ENCODE assay signal across 17 cellular contexts in the genomic region with DNA sequence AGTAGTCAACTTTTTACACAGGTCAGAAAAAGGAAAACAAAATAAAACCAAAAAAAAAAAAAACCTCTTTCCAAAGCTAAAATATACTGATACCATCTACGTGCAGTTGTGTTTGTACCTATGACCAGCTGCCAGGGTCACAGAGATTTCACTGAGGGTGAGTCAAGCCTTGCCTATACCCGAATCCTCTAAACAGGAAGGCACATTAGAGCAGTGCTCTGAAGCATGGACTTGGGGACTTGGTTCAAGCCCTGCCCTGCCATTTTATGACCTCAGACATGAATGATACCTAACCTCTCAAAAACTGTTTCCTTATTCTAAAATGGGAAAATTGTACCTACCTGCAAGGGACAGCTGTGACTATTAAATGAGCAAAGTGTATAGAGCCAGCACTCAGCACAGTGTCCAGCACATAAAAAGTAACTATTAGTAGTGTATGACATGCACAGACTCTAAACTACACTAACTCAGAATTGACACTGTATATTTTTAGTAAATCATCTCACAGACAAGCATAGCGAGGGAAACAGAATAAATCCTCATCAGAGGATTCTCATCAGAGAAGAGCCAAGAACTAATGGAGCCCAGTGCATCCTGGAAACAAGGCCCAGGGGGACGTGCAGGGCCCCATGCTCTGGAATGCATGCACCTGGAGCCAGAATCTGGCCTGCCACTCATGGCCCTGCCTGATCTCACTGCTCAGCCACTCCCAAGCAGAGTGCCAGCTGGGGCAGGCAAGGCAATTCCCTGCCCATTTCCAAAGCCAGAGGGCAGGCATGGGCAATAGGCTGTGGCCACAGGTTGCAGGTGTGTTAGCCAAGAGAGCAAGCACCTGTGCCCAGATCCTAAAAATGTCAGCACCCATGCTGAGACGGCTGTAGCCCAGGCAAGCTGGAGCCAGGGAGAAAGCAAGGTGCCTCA. TPM values are rescaled to one million over a fixed set of nuclear protein-coding genes. Genes with fewer than 3 reads are reported as not detected.
DNase-seq lines count a peak whose midpoint lies in the region; ATAC-seq and TF ChIP-seq lines count a peak whose summit lies in the region.
"Had no signal": no experiment of that assay in that cellular context is flagged by ENCODE, and none has a peak within 500 bp of the region (broad histone marks: within the 10 kb centered on the region; RNA-seq: fewer than 3 reads in every experiment).

No MANE protein-coding gene starts in this region.

- no peak for DNase-seq in HCT116 (ENCODE audit: low read depth, low spot score)
- DNase-seq in body of pancreas, result peak; percentile 34 to 64 (median 52)
- peak; percentile 59 for DNase-seq in kidney tubule cell (ENCODE audit: low spot score)
- peak; percentile 31 to 74 for DNase-seq in psoas muscle
- no peak for DNase-seq in CD1c-positive myeloid dendritic cell (ENCODE audit: extremely low spot score)
- no peak for DNase-seq in H9
- DNase-seq in NCI-H82 (lab: John Stamatoyannopoulos, UW), result no peak
- DNase-seq: activated T-cell treated with anti-CD3 and anti-CD28 coated beads for 4 hours, erythroblast, IMR-90, NCI-H187, NCI-H526 treated with DMSO at 0.1 percent for 48 hours, occipital lobe, tibial artery had no signal

- RAD21 ChIA-PET in HCT116 (lab: Charles Lee; ENCODE audit: low non-redundant PET in 1 of 2, low total read pairs in 2 of 2, uncharacterized antibody in 2 of 2, unreplicated experiment in 2 of 2), result interaction anchor here in 1 of 2 experiments (0.7 kb wide), 1 partner anchor 19 kb away, joined by 3 read pairs; no protein-coding TSS in a partner anchor

- ATAC-seq in HCT116, result peak; percentile 34; the same call in 1 of the 2 replicates
- ATAC-seq in body of pancreas, result peak; percentile 68
- ATAC-seq in psoas muscle, result peak; percentile 77 to 84 (median 80)

- no peak overlapping the region for H3K4ac ChIP-seq in H9 (ENCODE audit: low read depth, low read length)

- CTCF ChIA-PET in HCT116 (lab: Charles Lee), result no interaction called here

- no peaks in the 10 kb centered on the region for H3K79me1 ChIP-seq in H9 (ENCODE audit: insufficient read depth, low read depth, low read length, poor library complexity, severe bottlenecking)

- H3K23ac ChIP-seq in H9 (ENCODE audit: insufficient read length, low read depth, low read length), result no peak overlapping the region

- no peak overlapping the region for H3K27ac ChIP-seq in HCT116 (ENCODE audit: low read depth, low read length)
- H3K27ac ChIP-seq in body of pancreas, result peak overlapping the region in 2 of 4 donors; percentile 16 to 19
- H3K27ac ChIP-seq in psoas muscle, result peak overlapping the region; percentile 87
- H3K27ac ChIP-seq in H9 (ENCODE audit: insufficient read length, low read depth, low read length), result no peak overlapping the region
- H3K27ac ChIP-seq: BLaER1 treated with 17β-estradiol and CSF1 and Interleukin-3, amounts not matched to agents 10 nM and 100 nM; dorsolateral prefrontal cortex had no signal

- H4K20me1 ChIP-seq in HCT116 (ENCODE audit: insufficient read depth) (no peaks in the 10 kb centered on the region; the same call in 1 of the 2 replicates), H9 (ENCODE audit: control insufficient read depth, insufficient read depth, insufficient read length) (no peaks in the 10 kb centered on the region)
- H4K20me1 ChIP-seq: BLaER1 treated with 17β-estradiol and CSF1 and Interleukin-3, amounts not matched to agents 10 nM and 100 nM had no signal

- no peak overlapping the region for H4K8ac ChIP-seq in H9 (replicated peaks; ENCODE audit: insufficient read length, low read depth, low read length)

- WGBS in body of pancreas, 2 donors, result 57 to 61% methylated on average over 5 of the region's 5 CpGs
- WGBS in psoas muscle, 3 donors, result 28 to 39% (median 31%) methylated on average over 5 of the region's 5 CpGs
- WGBS in H9 (ENCODE audit: extremely low coverage, insufficient read length, low lambda C conversion rate), result no CpG with 5 or more reads among the region's 5 CpGs

- peak in 1 of 3 experiments; percentile 10; a peak in 2 of 6 replicates for TF ChIP-seq CTCF in HCT116 (IDR thresholded peaks at IDR 0.05 in 2 of 3, conservative IDR thresholded peaks at IDR 0.05 in 1 of 3; ENCODE audit: borderline replicate concordance in 1 of 3, insufficient read depth in 1 of 3, low read depth in 2 of 3, low read length in 2 of 3)
- TF ChIP-seq CTCF in body of pancreas (IDR thresholded peaks at IDR 0.05), result peak in 5 of 7 experiments; percentile 20 to 57 (median 38)
- TF ChIP-seq CTCF in psoas muscle (IDR thresholded peaks at IDR 0.05), result peak; percentile 48
- no peak for TF ChIP-seq CTCF in H9 (conservative IDR thresholded peaks at IDR 0.05)

- H3K27me3 Mint-ChIP-seq in H9 (ENCODE audit: low read depth), result no peaks in the 10 kb centered on the region
- H3K27me3 Mint-ChIP-seq: activated naive CD4-positive, alpha-beta T cell treated with anti-CD3 and anti-CD28 coated beads, Interleukin-2, amount 50 U/mL, for 24 hours had no signal

- H2BK12ac ChIP-seq in H9 (ENCODE audit: insufficient read length, low read depth, low read length), result no peak overlapping the region

- H3K9me3 ChIP-seq in HCT116 (ENCODE audit: control insufficient read depth in 1 of 2, insufficient read depth in 1 of 2, low read depth in 1 of 2, low read length in 2 of 2) (no peaks in the 10 kb centered on the region), body of pancreas (no peaks in the 10 kb centered on the region), psoas muscle (no peaks in the 10 kb centered on the region), H9 (ENCODE audit: control insufficient read depth, low read depth, low read length) (no peaks in the 10 kb centered on the region)
- H3K9me3 ChIP-seq: BLaER1 treated with 17β-estradiol and CSF1 and Interleukin-3, amounts not matched to agents 10 nM and 100 nM; tibial artery had no signal

- peaks cover 4 to 9% of the 10 kb centered on the region in 2 experiments; a peak in 2 of 4 replicates for H3K4me1 ChIP-seq in HCT116 (ENCODE audit: control insufficient read depth in 1 of 2, insufficient read depth in 2 of 2, low read length in 2 of 2)
- peaks cover 21% of the 10 kb centered on the region for H3K4me1 ChIP-seq in body of pancreas
- H3K4me1 ChIP-seq in psoas muscle, result peaks cover 53% of the 10 kb centered on the region
- H3K4me1 ChIP-seq in H9 (ENCODE audit: insufficient read depth, low read length), result no peaks in the 10 kb centered on the region
- H3K4me1 ChIP-seq: BLaER1 treated with 17β-estradiol and CSF1 and Interleukin-3, amounts not matched to agents 10 nM and 100 nM had no signal

- no peak overlapping the region for H3T11ph ChIP-seq in H9 (ENCODE audit: low read length)

- H3K79me2 ChIP-seq in HCT116 (ENCODE audit: insufficient read depth, low read length) (no peaks in the 10 kb centered on the region), H9 (ENCODE audit: insufficient read depth, low read length) (no peaks in the 10 kb centered on the region)

- no peak overlapping the region for H2BK20ac ChIP-seq in H9 (ENCODE audit: low read depth, low read length, poor library complexity, severe bottlenecking)

- no peak overlapping the region for H3K18ac ChIP-seq in H9 (ENCODE audit: insufficient read length, low read depth, low read length)

- no peak overlapping the region for H3K56ac ChIP-seq in H9 (ENCODE audit: insufficient read length, low read depth, low read length)

- POLR2A ChIA-PET in HCT116 (lab: Charles Lee), result no interaction called here

- H3K9ac ChIP-seq in HCT116 (ENCODE audit: low read length), result no peak overlapping the region
- no peak overlapping the region for H3K9ac ChIP-seq in H9 (ENCODE audit: extremely low read depth, insufficient read length, low read length)
- H3K9ac ChIP-seq: BLaER1 treated with 17β-estradiol and CSF1 and Interleukin-3, amounts not matched to agents 10 nM and 100 nM had no signal

- H3K4me2 ChIP-seq in HCT116 (ENCODE audit: low read length) (no peak overlapping the region), H9 (ENCODE audit: insufficient read depth, insufficient read length, low read length) (no peak overlapping the region)
- H3K4me2 ChIP-seq: BLaER1 treated with 17β-estradiol and CSF1 and Interleukin-3, amounts not matched to agents 10 nM and 100 nM had no signal

- H2AFZ ChIP-seq in HCT116 (ENCODE audit: low read depth, low read length, poor library complexity, severe bottlenecking) (no peak overlapping the region), H9 (ENCODE audit: low read length) (no peak overlapping the region)

- H3K27ac Mint-ChIP-seq in H9, result peak overlapping the region in 1 of 3 experiments; percentile 44; a peak in 1 of 7 replicates
- H3K27ac Mint-ChIP-seq: activated naive CD4-positive, alpha-beta T cell treated with anti-CD3 and anti-CD28 coated beads, Interleukin-2, amount 50 U/mL, for 24 hours had no signal

- no peaks in the 10 kb centered on the region for H3K23me2 ChIP-seq in H9 (ENCODE audit: insufficient read length, low read depth, low read length, poor library complexity, severe bottlenecking)

- no peak for TF ChIP-seq POLR2A in HCT116 (IDR thresholded peaks at IDR 0.05; ENCODE audit: borderline replicate concordance, extremely low read depth, insufficient read depth, insufficient read length)
- no peak for TF ChIP-seq POLR2A in body of pancreas (IDR thresholded peaks at IDR 0.05)

- H4K91ac ChIP-seq in H9 (ENCODE audit: insufficient read length, low read depth, low read length), result no peak overlapping the region

- H3K4me3 ChIP-seq in HCT116 (replicated peaks in 1 of 2; ENCODE audit: low read depth in 1 of 2, low read length in 2 of 2) (no peak overlapping the region), body of pancreas (no peak overlapping the region), psoas muscle (no peak overlapping the region)
- H3K4me3 ChIP-seq: BLaER1 treated with 17β-estradiol and CSF1 and Interleukin-3, amounts not matched to agents 10 nM and 100 nM; dorsolateral prefrontal cortex; tibial artery had no signal

- peaks cover 0 to 5% of the 10 kb centered on the region in 2 experiments; a peak in 1 of 4 replicates for H3K4me1 Mint-ChIP-seq in H9
- H3K4me1 Mint-ChIP-seq: activated naive CD4-positive, alpha-beta T cell treated with anti-CD3 and anti-CD28 coated beads, Interleukin-2, amount 50 U/mL, for 24 hours had no signal

- no TSS peak for BruUV-seq in HCT116 (replicated peaks; lab: Mats Ljungman, UMichigan)

- no peak overlapping the region for H3K14ac ChIP-seq in H9 (ENCODE audit: insufficient read depth, low read length)

- no peak overlapping the region for H3K4me3 Mint-ChIP-seq in H9
- H3K4me3 Mint-ChIP-seq: activated naive CD4-positive, alpha-beta T cell treated with anti-CD3 and anti-CD28 coated beads, Interleukin-2, amount 50 U/mL, for 24 hours had no signal

- no peaks in the 10 kb centered on the region for H3K9me2 ChIP-seq in HCT116 (ENCODE audit: insufficient read depth)

- peak; percentile 46; the same call in 1 of the 2 replicates for TF ChIP-seq RAD21 in HCT116 (IDR thresholded peaks at IDR 0.05; ENCODE audit: low read depth)

- no peaks in the 10 kb centered on the region for H3K9me3 Mint-ChIP-seq in H9
- H3K9me3 Mint-ChIP-seq: activated naive CD4-positive, alpha-beta T cell treated with anti-CD3 and anti-CD28 coated beads, Interleukin-2, amount 50 U/mL, for 24 hours had no signal

- intact Hi-C loops in HCT116 (cut with micrococcal nuclease) (no loop called here), body of pancreas (cut with DNase I) (loop anchor here (10.0 kb wide), 1 partner anchor 81 kb away; no protein-coding TSS in a partner anchor), psoas muscle (cut with DNase I) (loop anchor here in 1 of 2 donors (1.0 to 5.0 kb wide), 2 partner anchors 15 to 58 kb away; a partner anchor contains a TSS)

- peaks cover 14 to 49% (median 44%) of the 10 kb centered on the region in 3 experiments for H3K36me3 Mint-ChIP-seq in H9 (ENCODE audit: insufficient read depth in 1 of 3, low read depth in 3 of 3)

- H2BK120ac ChIP-seq in H9 (ENCODE audit: low read depth, low read length, poor library complexity, severe bottlenecking), result no peak overlapping the region

- no peak overlapping the region for H2BK15ac ChIP-seq in H9 (ENCODE audit: low read depth, low read length)

- H2AK5ac ChIP-seq in H9 (ENCODE audit: insufficient read length, low read length), result no peak overlapping the region

- no peak overlapping the region for H2BK5ac ChIP-seq in H9 (ENCODE audit: insufficient read length, low read length)

- H3K27me3 ChIP-seq in HCT116 (ENCODE audit: insufficient read depth, low read length) (no peaks in the 10 kb centered on the region), body of pancreas (no peaks in the 10 kb centered on the region), psoas muscle (ENCODE audit: insufficient read depth in 3 of 3, low read length in 2 of 3) (no peaks in the 10 kb centered on the region), H9 (ENCODE audit: insufficient read depth, low read length) (no peaks in the 10 kb centered on the region)
- H3K27me3 ChIP-seq: BLaER1 treated with 17β-estradiol and CSF1 and Interleukin-3, amounts not matched to agents 10 nM and 100 nM; dorsolateral prefrontal cortex; tibial artery had no signal

- no peak overlapping the region for H4K5ac ChIP-seq in H9 (ENCODE audit: insufficient read length, low read depth, low read length)

- H3K36me3 ChIP-seq in HCT116 (ENCODE audit: control insufficient read depth in 1 of 2, insufficient read depth in 2 of 2, low read length in 2 of 2) (peaks cover 8 to 53% of the 10 kb centered on the region in 2 experiments), body of pancreas (replicated peaks in 1 of 2; ENCODE audit: insufficient read depth in 1 of 2, low read depth in 2 of 2) (peaks cover 0 to 1% of the 10 kb centered on the region in 2 donors), psoas muscle (ENCODE audit: insufficient read depth in 1 of 2, low read depth in 1 of 2) (peaks cover 3 to 4% of the 10 kb centered on the region in 2 donors)

RNA-seq across cellular contexts. Expression of a gene that starts 57.0 kb away (rescaled TPM):
- total RNA-seq in HCT116 (2021; ENCODE audit: unreplicated experiment), result 18.7 TPM
- 3.8 and 5.0 TPM in 2 replicates for polyA plus RNA-seq in HCT116 (2012)
- total RNA-seq in body of pancreas, result 10 to 100 TPM in 1 of 2 donors, 1 to 10 TPM in 1; 5.2 to 14.5 TPM
- 10 to 100 TPM; 15.2 to 64.2 (median 19.5) TPM for total RNA-seq in psoas muscle
- polyA plus RNA-seq in psoas muscle, result 10 to 100 TPM in 1 of 3 donors, 1 to 10 TPM in 2; 5.2 to 16.2 (median 7.3) TPM
- 13.3 and 13.6 TPM in 2 replicates for total RNA-seq in H9 (2021)

Comparison
In these comparisons a context has a peak if more than half of its experiments do, and no peak if none do; other contexts are left out.
1. DNase-seq: peak in body of pancreas (4 of 4), kidney tubule cell (single experiment) and psoas muscle (2 of 2); none in HCT116 (single experiment), CD1c-positive myeloid dendritic cell (single experiment), H9 (single experiment) and NCI-H82 (single experiment).
2. Peak in every context shown above with its lines, with median percentiles within 50 percentile points of each other: ATAC-seq.